ENCODE assay signal across 22 cellular contexts in the genomic region with DNA sequence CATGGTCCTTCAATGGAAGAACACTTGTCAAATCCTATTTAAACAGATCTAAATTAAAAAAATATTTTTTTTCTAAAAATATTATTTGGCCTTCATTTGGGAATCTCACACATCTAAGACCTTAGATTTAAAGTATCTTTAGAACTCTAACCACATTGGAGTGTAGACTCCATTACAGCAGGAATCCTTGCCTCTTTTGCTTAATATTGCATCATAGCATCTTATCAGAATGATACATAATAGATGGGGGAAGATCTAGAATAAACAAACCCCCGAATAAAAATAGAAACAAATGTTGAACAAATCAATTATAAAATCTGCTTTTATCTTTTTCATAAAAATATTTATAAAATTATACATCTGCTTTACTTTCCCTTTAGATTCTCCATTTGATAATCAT.
DNase-seq lines count a peak whose midpoint lies in the region; ATAC-seq, FAIRE-seq and TF ChIP-seq lines count a peak whose summit lies in the region.
"Had no signal": no experiment of that assay in that cellular context is flagged by ENCODE, and none has a peak within 500 bp of the region (broad histone marks: within the 10 kb centered on the region; RNA-seq: fewer than 3 reads in every experiment).

No MANE protein-coding gene starts in this region.

- H3K27ac Mint-ChIP-seq in activated naive CD4-positive, alpha-beta T cell treated with anti-CD3 and anti-CD28 coated beads, Interleukin-2, amount 50 U/mL, for 24 hours: peak overlapping the region; percentile 93
- peak overlapping the region; percentile 27 for H3K27ac Mint-ChIP-seq in stimulated activated effector memory CD8-positive, alpha-beta T cell treated with anti-CD3 and anti-CD28 coated beads, Interleukin-12 subunit alpha, Interleukin-12 subunit beta, amount 100 ng/mL, for 72 hours
- H3K27ac Mint-ChIP-seq: effector memory CD8-positive, alpha-beta T cell; mesothelial cell of epicardium had no signal

- H3K27me3 Mint-ChIP-seq in activated naive CD4-positive, alpha-beta T cell treated with anti-CD3 and anti-CD28 coated beads, Interleukin-2, amount 50 U/mL, for 24 hours: no peaks in the 10 kb centered on the region
- H3K27me3 Mint-ChIP-seq: effector memory CD8-positive, alpha-beta T cell had no signal

- H3K4me2 ChIP-seq in Loucy (ENCODE audit: low read depth, low read length, poor library complexity, severe bottlenecking): peak overlapping the region; percentile 96

- H2AFZ ChIP-seq in Loucy (ENCODE audit: low read length): no peak overlapping the region

- H3K27me3 ChIP-seq in Loucy (ENCODE audit: insufficient read depth, low read length, poor library complexity, severe bottlenecking): no peaks in the 10 kb centered on the region
- H3K27me3 ChIP-seq: SJSA1 had no signal

- H3K36me3 Mint-ChIP-seq in activated naive CD4-positive, alpha-beta T cell treated with anti-CD3 and anti-CD28 coated beads, Interleukin-2, amount 50 U/mL, for 24 hours: peaks cover 2% of the 10 kb centered on the region
- peaks cover 19% of the 10 kb centered on the region for H3K36me3 Mint-ChIP-seq in stimulated activated effector memory CD8-positive, alpha-beta T cell treated with anti-CD3 and anti-CD28 coated beads, Interleukin-12 subunit alpha, Interleukin-12 subunit beta, amount 100 ng/mL, for 72 hours

- no peak for ATAC-seq in stimulated activated effector memory CD8-positive, alpha-beta T cell treated with anti-CD3 and anti-CD28 coated beads, Interleukin-12 subunit alpha, Interleukin-12 subunit beta, amount 100 ng/mL, for 72 hours
- ATAC-seq: activated CD4-positive, CD25-positive, alpha-beta regulatory T cell treated with anti-CD3 and anti-CD28 coated beads, Interleukin-2, amount 50 U/mL, for 24 hours; effector memory CD8-positive, alpha-beta T cell; PC-3; sciatic nerve had no signal

- H4K20me1 ChIP-seq in Loucy (ENCODE audit: insufficient read depth, low read length, poor library complexity, severe bottlenecking): peaks cover 74% of the 10 kb centered on the region

- peak overlapping the region; percentile 79 for H3K4me3 Mint-ChIP-seq in activated naive CD4-positive, alpha-beta T cell treated with anti-CD3 and anti-CD28 coated beads, Interleukin-2, amount 50 U/mL, for 24 hours
- no peak overlapping the region for H3K4me3 Mint-ChIP-seq in stimulated activated effector memory CD8-positive, alpha-beta T cell treated with anti-CD3 and anti-CD28 coated beads, Interleukin-12 subunit alpha, Interleukin-12 subunit beta, amount 100 ng/mL, for 72 hours
- H3K4me3 Mint-ChIP-seq: mesothelial cell of epicardium had no signal

- H3K9me2 ChIP-seq in Loucy (replicated peaks; ENCODE audit: low read depth, low read length): no peaks in the 10 kb centered on the region

- TF ChIP-seq CTCF in Loucy (conservative IDR thresholded peaks at IDR 0.05; ENCODE audit: low read length): no peak

- peak overlapping the region; percentile 89 for H3K4me3 ChIP-seq in Loucy (ENCODE audit: low read length, poor library complexity, severe bottlenecking)
- H3K4me3 ChIP-seq: SJSA1 had no signal

- H3K79me2 ChIP-seq in Loucy (ENCODE audit: insufficient read depth, low read length): peaks cover 88% of the 10 kb centered on the region

- H3K9me3 ChIP-seq in Loucy (ENCODE audit: insufficient read depth, low read depth, low read length): no peaks in the 10 kb centered on the region
- H3K9me3 ChIP-seq: SJSA1 had no signal

- peaks cover 50% of the 10 kb centered on the region for H3K4me1 ChIP-seq in Loucy (ENCODE audit: insufficient read depth, low read length, poor library complexity, severe bottlenecking)
- H3K4me1 ChIP-seq: SJSA1 had no signal

- H3K36me3 ChIP-seq in Loucy (ENCODE audit: insufficient read depth, low read length): no peaks in the 10 kb centered on the region

- H3K4me1 Mint-ChIP-seq in activated naive CD4-positive, alpha-beta T cell treated with anti-CD3 and anti-CD28 coated beads, Interleukin-2, amount 50 U/mL, for 24 hours: peaks cover 52% of the 10 kb centered on the region
- peaks cover 34% of the 10 kb centered on the region for H3K4me1 Mint-ChIP-seq in stimulated activated effector memory CD8-positive, alpha-beta T cell treated with anti-CD3 and anti-CD28 coated beads, Interleukin-12 subunit alpha, Interleukin-12 subunit beta, amount 100 ng/mL, for 72 hours

- no peak overlapping the region for H3K9ac ChIP-seq in Loucy (ENCODE audit: low read depth, low read length, poor library complexity, severe bottlenecking)

- peaks cover 7% of the 10 kb centered on the region; the same call in 1 of the 2 replicates for H3F3A ChIP-seq in Loucy (ENCODE audit: low read depth)

- DNase-seq in activated naive CD4-positive, alpha-beta T cell (lab: John Stamatoyannopoulos, UW): no peak
- no peak for DNase-seq in stimulated activated effector memory CD8-positive, alpha-beta T cell treated with anti-CD3 and anti-CD28 coated beads, Interleukin-12 subunit alpha, Interleukin-12 subunit beta, amount 100 ng/mL, for 72 hours (ENCODE audit: low spot score in 2 of 2)
- DNase-seq in NK-92 (lab: John Stamatoyannopoulos, UW; ENCODE audit: unreplicated experiment): no peak
- DNase-seq in RCC 7860 (ENCODE audit: low spot score): no peak
- no peak for DNase-seq in stimulated activated CD8-positive, alpha-beta memory T cell treated with anti-CD3 and anti-CD28 coated beads, Interleukin-4, amount 100 ng/mL, for 48 hours
- DNase-seq: amniotic stem cell; cerebellar nuclear complex; effector memory CD8-positive, alpha-beta T cell; NCI-H1048; NCI-H526 treated with DMSO at 0.1 percent for 48 hours; PC-3; stimulated activated CD4-positive, alpha-beta T cell treated with anti-CD3 and anti-CD28 coated beads, Interleukin-2, amount 100 ng/mL, for 24 hours; substantia nigra; T1000 had no signal

- H3K9me3 Mint-ChIP-seq in activated naive CD4-positive, alpha-beta T cell treated with anti-CD3 and anti-CD28 coated beads, Interleukin-2, amount 50 U/mL, for 24 hours: no peaks in the 10 kb centered on the region
- H3K9me3 Mint-ChIP-seq in stimulated activated effector memory CD8-positive, alpha-beta T cell treated with anti-CD3 and anti-CD28 coated beads, Interleukin-12 subunit alpha, Interleukin-12 subunit beta, amount 100 ng/mL, for 72 hours: no peaks in the 10 kb centered on the region
- H3K9me3 Mint-ChIP-seq: effector memory CD8-positive, alpha-beta T cell had no signal

- FAIRE-seq in endometrium (lab: Jason Lieb, UNC): peak; percentile 48
- FAIRE-seq in RCC 7860 (lab: Jason Lieb, UNC): no peak
- FAIRE-seq: D721Med had no signal
